In genomic region chr17:30970757-30971567, GRCh38 we compare ENCODE assay signal across 8 cellular contexts. TPM values are rescaled to one million over a fixed set of nuclear protein-coding genes. Genes with fewer than 3 reads are reported as not detected.
DNase-seq lines count a peak whose midpoint lies in the region; ATAC-seq, FAIRE-seq and TF ChIP-seq lines count a peak whose summit lies in the region.

RNF135 (plus strand) TSS chr17:30971039; CDS start chr17:30971074, 35 bp downstream.

- H3K27me3 ChIP-seq in HUES64 (ENCODE audit: insufficient read depth, low read length): no peaks in the 10 kb centered on the region
- H3K27me3 ChIP-seq in heart right ventricle: no peaks in the 10 kb centered on the region

- H3K9me3 ChIP-seq in HUES64 (ENCODE audit: insufficient read depth, low read depth, low read length) (peaks cover 3% of the 10 kb centered on the region; the same call in 1 of the 2 replicates), heart right ventricle (peaks cover 0 to 4% (median 0%) of the 10 kb centered on the region in 11 donors)

- H3K4me3 ChIP-seq in HUES64 (ENCODE audit: low read length) (peak within 1 kb of the TSS; percentile 79), heart right ventricle (peak within 1 kb of the TSS; percentile 56 to 92 (median 71))

- peaks cover 24 to 38% (median 27%) of the 10 kb centered on the region in 3 donors for H3K4me1 Mint-ChIP-seq in T-cell

- H3K9me3 Mint-ChIP-seq in T-cell: peaks cover 0 to 3% (median 0%) of the 10 kb centered on the region in 3 donors

- H3K27ac ChIP-seq in HUES64 (ENCODE audit: low read depth, low read length) (peak within 1 kb of the TSS; percentile 84), heart right ventricle (peak within 1 kb of the TSS; percentile 80 to 99 (median 94))

- H3K27ac Mint-ChIP-seq in T-cell: peak within 1 kb of the TSS; percentile 86 to 88

- H3K4me1 ChIP-seq in HUES64 (ENCODE audit: insufficient read depth, low read length): peaks cover 5% of the 10 kb centered on the region; the same call in 1 of the 2 replicates
- peaks cover 0 to 49% (median 7%) of the 10 kb centered on the region in 9 donors for H3K4me1 ChIP-seq in heart right ventricle

- intact Hi-C loops in heart right ventricle (cut with DNase I): loop anchor here in 5 of 10 donors (5.0 kb wide), 2 partner anchors 36 to 64 kb away; partner anchors contain the start of gene TEFM (in 5 of the 5)
- intact Hi-C loops in posterior vena cava (cut with DNase I): no loop called here

- H3K36me3 Mint-ChIP-seq in T-cell: peaks cover 7% of the 10 kb centered on the region

- H3K4me3 Mint-ChIP-seq in T-cell: peak within 1 kb of the TSS; percentile 90 to 97 (median 94)

- peak within 1 kb of the TSS; percentile 92 for H3K9ac ChIP-seq in HUES64 (ENCODE audit: low read depth, low read length)

- WGBS in HUES64: 1% methylated on average over 70 of the region's 70 CpGs
- WGBS in heart right ventricle, 2 donors: 0 to 2% methylated on average over 57 to 70 of the region's 70 CpGs

- peak; percentile 44 for FAIRE-seq in urothelium cell line (lab: Jason Lieb, UNC)

- ATAC-seq in GM21360 (IDR thresholded peaks at IDR 0.05; ENCODE audit: unreplicated experiment) (peak; percentile 46), T-cell (replicated peaks in 1 of 4) (peak; percentile 87 to 89 (median 88)), heart right ventricle (peak; percentile 96 to 97 (median 96))

- DNase-seq in COR-L47 (lab: John Stamatoyannopoulos, UW) (peak; percentile 53), T-cell (peak in 33 of 34 experiments; percentile 13 to 64 (median 39)), amniotic epithelial cell (ENCODE audit: low read depth) (peak; percentile 89), heart right ventricle (peak; percentile 84 to 91), posterior vena cava (ENCODE audit: low spot score) (peak; percentile 94), urothelium cell line (ENCODE audit: low spot score) (peak; percentile 96)

- no peaks in the 10 kb centered on the region for H3K36me3 ChIP-seq in HUES64 (ENCODE audit: insufficient read depth, low read length)
- H3K36me3 ChIP-seq in heart right ventricle: peaks cover 0 to 16% (median 0%) of the 10 kb centered on the region in 9 donors

- H3K27me3 Mint-ChIP-seq in T-cell: peaks cover 0 to 3% of the 10 kb centered on the region in 2 donors

- CTCF ChIA-PET in T-cell (lab: Charles Lee): interaction anchor here in 1 of 2 donors (0.6 kb wide), 2 partner anchors 18 to 152 kb away, joined by 3 read pairs; no protein-coding TSS in a partner anchor

- POLR2A ChIA-PET in T-cell (lab: Charles Lee): no interaction called here

- peak in 4 of 9 donors; percentile 41 to 58 (median 45) for TF ChIP-seq CTCF in heart right ventricle (IDR thresholded peaks at IDR 0.05)

RNA-seq across cellular contexts. Expression of gene RNF135, which starts in this region (rescaled TPM):
- polyA plus RNA-seq in HUES64 (2013, experiment 1 of 2): 6.5 TPM
- polyA plus RNA-seq in HUES64 (2013, experiment 2 of 2): 8.2 TPM
- 1 to 10 TPM; 2.1 to 7.8 (median 6.4) TPM for total RNA-seq in T-cell
- 1 to 10 TPM; 2.3 to 7.5 (median 4.5) TPM for total RNA-seq in heart right ventricle
- polyA plus RNA-seq in heart right ventricle: 1 to 10 TPM; 5.0 to 8.3 TPM
- total RNA-seq in posterior vena cava: 10 to 100 TPM; 16.7 to 23.6 TPM

Comparison
In these comparisons a context has a peak if more than half of its experiments do, and no peak if none do; other contexts are left out.
1. Peak in every context shown above with its lines: DNase-seq, ATAC-seq, H3K4me3 ChIP-seq and H3K27ac ChIP-seq.
2. DNase-seq: peak in every context shown above with its lines; median percentile 96 in urothelium cell line; 94 in posterior vena cava; 89 in amniotic epithelial cell; 88 in heart right ventricle; 53 in COR-L47; 39 in T-cell.
3. ATAC-seq: peak in every context shown above with its lines; median percentile 96 in heart right ventricle; 88 in T-cell; 46 in GM21360.